ENCODE assay signal across 1 cellular context in the genomic region with DNA sequence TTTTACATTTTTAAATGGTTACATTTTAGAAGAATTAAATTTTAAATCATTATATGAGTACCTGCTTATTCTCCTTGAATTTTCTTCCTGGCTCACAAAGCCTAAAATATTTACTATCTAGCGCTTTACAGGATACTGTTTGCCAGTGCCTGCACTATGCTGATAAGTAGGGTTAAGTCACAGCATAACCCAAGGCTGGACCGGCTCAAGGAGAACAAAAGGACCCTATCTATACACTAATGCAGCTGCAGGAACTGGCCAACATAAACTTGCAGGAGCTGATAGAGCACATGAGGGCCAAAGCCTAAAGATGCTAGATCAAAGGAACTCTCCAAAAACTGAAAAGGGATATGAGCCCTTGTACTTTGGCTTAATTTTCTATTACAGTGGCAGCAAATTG.
TF ChIP-seq lines count a peak whose summit lies in the region.

No MANE protein-coding gene starts in this region.

TF ChIP-seq in K562, 482 proteins besides CTCF, POLR2A, EP300 and RAD21 (continued from another document):
- no peak for TF ChIP-seq CHCHD3 (CRISPR knock-in tag; IDR thresholded peaks at IDR 0.05)
- TF ChIP-seq CHD4 (IDR thresholded peaks at IDR 0.05; ENCODE audit: insufficient read depth, insufficient replicate concordance, low read depth, low read length, poor library complexity, severe bottlenecking): no peak
- TF ChIP-seq SMARCE1 (IDR thresholded peaks at IDR 0.05): peak; percentile 65
- peak in 1 of 2 experiments; percentile 44; a peak in 1 of 4 replicates for TF ChIP-seq RCOR1 (IDR thresholded peaks at IDR 0.05; ENCODE audit: borderline replicate concordance in 1 of 2, low read depth in 2 of 2, low read length in 2 of 2)
- TF ChIP-seq KHSRP (IDR thresholded peaks at IDR 0.05): no peak
- TF ChIP-seq CC2D1A (IDR thresholded peaks at IDR 0.05): peak; percentile 53; the same call in 1 of the 2 replicates
- TF ChIP-seq HMG20A (CRISPR knock-in tag; conservative IDR thresholded peaks at IDR 0.05): no peak
- TF ChIP-seq CBFA2T2 (conservative IDR thresholded peaks at IDR 0.05): peak; percentile 91
- TF ChIP-seq PTRF (tag; IDR thresholded peaks at IDR 0.05): no peak
- TF ChIP-seq SRSF3 (IDR thresholded peaks at IDR 0.05; ENCODE audit: insufficient read depth, low read length): no peak
- no peak for TF ChIP-seq XRCC4 (IDR thresholded peaks at IDR 0.05; ENCODE audit: extremely low read depth, insufficient read depth, insufficient read length)
- TF ChIP-seq, protein P1, sequence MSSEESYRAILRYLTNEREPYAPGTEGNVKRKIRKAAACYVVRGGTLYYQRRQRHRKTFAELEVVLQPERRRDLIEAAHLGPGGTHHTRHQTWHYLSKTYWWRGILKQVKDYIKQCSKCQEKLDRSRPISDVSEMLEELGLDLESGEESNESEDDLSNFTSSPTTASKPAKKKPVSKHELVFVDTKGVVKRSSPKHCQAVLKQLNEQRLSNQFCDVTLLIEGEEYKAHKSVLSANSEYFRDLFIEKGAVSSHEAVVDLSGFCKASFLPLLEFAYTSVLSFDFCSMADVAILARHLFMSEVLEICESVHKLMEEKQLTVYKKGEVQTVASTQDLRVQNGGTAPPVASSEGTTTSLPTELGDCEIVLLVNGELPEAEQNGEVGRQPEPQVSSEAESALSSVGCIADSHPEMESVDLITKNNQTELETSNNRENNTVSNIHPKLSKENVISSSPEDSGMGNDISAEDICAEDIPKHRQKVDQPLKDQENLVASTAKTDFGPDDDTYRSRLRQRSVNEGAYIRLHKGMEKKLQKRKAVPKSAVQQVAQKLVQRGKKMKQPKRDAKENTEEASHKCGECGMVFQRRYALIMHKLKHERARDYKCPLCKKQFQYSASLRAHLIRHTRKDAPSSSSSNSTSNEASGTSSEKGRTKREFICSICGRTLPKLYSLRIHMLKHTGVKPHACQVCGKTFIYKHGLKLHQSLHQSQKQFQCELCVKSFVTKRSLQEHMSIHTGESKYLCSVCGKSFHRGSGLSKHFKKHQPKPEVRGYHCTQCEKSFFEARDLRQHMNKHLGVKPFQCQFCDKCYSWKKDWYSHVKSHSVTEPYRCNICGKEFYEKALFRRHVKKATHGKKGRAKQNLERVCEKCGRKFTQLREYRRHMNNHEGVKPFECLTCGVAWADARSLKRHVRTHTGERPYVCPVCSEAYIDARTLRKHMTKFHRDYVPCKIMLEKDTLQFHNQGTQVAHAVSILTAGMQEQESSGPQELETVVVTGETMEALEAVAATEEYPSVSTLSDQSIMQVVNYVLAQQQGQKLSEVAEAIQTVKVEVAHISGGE (CRISPR knock-in tag; IDR thresholded peaks at IDR 0.05): no peak
- TF ChIP-seq ZKSCAN8 (CRISPR knock-in tag; IDR thresholded peaks at IDR 0.05): no peak
- TF ChIP-seq SMAD4 (CRISPR knock-in tag; conservative IDR thresholded peaks at IDR 0.05): 0 out of 2 replicates have a peak, but pooled peaks have one; percentile 19
- peak; percentile 51; the same call in 1 of the 2 replicates for TF ChIP-seq SMARCC2 (IDR thresholded peaks at IDR 0.05; ENCODE audit: low read depth)
- no peak for TF ChIP-seq ZNF408 (CRISPR knock-in tag; IDR thresholded peaks at IDR 0.05; ENCODE audit: low read depth)
- TF ChIP-seq SRSF9 (IDR thresholded peaks at IDR 0.05; ENCODE audit: borderline replicate concordance, low read depth, low read length): no peak
- TF ChIP-seq ZNF77 (CRISPR knock-in tag; IDR thresholded peaks at IDR 0.05): no peak
- TF ChIP-seq, protein P2, sequence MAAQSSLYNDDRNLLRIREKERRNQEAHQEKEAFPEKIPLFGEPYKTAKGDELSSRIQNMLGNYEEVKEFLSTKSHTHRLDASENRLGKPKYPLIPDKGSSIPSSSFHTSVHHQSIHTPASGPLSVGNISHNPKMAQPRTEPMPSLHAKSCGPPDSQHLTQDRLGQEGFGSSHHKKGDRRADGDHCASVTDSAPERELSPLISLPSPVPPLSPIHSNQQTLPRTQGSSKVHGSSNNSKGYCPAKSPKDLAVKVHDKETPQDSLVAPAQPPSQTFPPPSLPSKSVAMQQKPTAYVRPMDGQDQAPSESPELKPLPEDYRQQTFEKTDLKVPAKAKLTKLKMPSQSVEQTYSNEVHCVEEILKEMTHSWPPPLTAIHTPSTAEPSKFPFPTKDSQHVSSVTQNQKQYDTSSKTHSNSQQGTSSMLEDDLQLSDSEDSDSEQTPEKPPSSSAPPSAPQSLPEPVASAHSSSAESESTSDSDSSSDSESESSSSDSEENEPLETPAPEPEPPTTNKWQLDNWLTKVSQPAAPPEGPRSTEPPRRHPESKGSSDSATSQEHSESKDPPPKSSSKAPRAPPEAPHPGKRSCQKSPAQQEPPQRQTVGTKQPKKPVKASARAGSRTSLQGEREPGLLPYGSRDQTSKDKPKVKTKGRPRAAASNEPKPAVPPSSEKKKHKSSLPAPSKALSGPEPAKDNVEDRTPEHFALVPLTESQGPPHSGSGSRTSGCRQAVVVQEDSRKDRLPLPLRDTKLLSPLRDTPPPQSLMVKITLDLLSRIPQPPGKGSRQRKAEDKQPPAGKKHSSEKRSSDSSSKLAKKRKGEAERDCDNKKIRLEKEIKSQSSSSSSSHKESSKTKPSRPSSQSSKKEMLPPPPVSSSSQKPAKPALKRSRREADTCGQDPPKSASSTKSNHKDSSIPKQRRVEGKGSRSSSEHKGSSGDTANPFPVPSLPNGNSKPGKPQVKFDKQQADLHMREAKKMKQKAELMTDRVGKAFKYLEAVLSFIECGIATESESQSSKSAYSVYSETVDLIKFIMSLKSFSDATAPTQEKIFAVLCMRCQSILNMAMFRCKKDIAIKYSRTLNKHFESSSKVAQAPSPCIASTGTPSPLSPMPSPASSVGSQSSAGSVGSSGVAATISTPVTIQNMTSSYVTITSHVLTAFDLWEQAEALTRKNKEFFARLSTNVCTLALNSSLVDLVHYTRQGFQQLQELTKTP (IDR thresholded peaks at IDR 0.05; ENCODE audit: low read depth in 1 of 2, partially characterized antibody in 2 of 2): no peak
- TF ChIP-seq TAF7 (tag; IDR thresholded peaks at IDR 0.05): no peak
- peak; percentile 80 for TF ChIP-seq STAT5A (IDR thresholded peaks at IDR 0.05; ENCODE audit: borderline replicate concordance, low read length)
- TF ChIP-seq TBL1XR1 (IDR thresholded peaks at IDR 0.05; ENCODE audit: low read length in 2 of 2): no peak
- TF ChIP-seq, protein P3, sequence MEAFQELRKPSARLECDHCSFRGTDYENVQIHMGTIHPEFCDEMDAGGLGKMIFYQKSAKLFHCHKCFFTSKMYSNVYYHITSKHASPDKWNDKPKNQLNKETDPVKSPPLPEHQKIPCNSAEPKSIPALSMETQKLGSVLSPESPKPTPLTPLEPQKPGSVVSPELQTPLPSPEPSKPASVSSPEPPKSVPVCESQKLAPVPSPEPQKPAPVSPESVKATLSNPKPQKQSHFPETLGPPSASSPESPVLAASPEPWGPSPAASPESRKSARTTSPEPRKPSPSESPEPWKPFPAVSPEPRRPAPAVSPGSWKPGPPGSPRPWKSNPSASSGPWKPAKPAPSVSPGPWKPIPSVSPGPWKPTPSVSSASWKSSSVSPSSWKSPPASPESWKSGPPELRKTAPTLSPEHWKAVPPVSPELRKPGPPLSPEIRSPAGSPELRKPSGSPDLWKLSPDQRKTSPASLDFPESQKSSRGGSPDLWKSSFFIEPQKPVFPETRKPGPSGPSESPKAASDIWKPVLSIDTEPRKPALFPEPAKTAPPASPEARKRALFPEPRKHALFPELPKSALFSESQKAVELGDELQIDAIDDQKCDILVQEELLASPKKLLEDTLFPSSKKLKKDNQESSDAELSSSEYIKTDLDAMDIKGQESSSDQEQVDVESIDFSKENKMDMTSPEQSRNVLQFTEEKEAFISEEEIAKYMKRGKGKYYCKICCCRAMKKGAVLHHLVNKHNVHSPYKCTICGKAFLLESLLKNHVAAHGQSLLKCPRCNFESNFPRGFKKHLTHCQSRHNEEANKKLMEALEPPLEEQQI (IDR thresholded peaks at IDR 0.05): 0 out of 2 replicates have a peak, but pooled peaks have one; percentile 51
- TF ChIP-seq BCL6 (CRISPR knock-in tag; IDR thresholded peaks at IDR 0.05): no peak
- no peak for TF ChIP-seq MCM5 (IDR thresholded peaks at IDR 0.05; ENCODE audit: low read depth)
- TF ChIP-seq, protein P4, sequence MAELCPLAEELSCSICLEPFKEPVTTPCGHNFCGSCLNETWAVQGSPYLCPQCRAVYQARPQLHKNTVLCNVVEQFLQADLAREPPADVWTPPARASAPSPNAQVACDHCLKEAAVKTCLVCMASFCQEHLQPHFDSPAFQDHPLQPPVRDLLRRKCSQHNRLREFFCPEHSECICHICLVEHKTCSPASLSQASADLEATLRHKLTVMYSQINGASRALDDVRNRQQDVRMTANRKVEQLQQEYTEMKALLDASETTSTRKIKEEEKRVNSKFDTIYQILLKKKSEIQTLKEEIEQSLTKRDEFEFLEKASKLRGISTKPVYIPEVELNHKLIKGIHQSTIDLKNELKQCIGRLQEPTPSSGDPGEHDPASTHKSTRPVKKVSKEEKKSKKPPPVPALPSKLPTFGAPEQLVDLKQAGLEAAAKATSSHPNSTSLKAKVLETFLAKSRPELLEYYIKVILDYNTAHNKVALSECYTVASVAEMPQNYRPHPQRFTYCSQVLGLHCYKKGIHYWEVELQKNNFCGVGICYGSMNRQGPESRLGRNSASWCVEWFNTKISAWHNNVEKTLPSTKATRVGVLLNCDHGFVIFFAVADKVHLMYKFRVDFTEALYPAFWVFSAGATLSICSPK (IDR thresholded peaks at IDR 0.05; ENCODE audit: borderline replicate concordance): no peak
- no peak for TF ChIP-seq MBD2 (IDR thresholded peaks at IDR 0.05; ENCODE audit: borderline replicate concordance, low read depth)
- peak; percentile 53 to 63; a peak in 2 of 4 replicates for TF ChIP-seq TRIM24 (IDR thresholded peaks at IDR 0.05)
- no peak for TF ChIP-seq STAG1 (CRISPR knock-in tag; IDR thresholded peaks at IDR 0.05; ENCODE audit: borderline replicate concordance)
- no peak for TF ChIP-seq PCBP1 (IDR thresholded peaks at IDR 0.05; ENCODE audit: low read depth, low read length, poor library complexity, severe bottlenecking)
